In genomic region chr19:49872245-49873148, GRCh38 we compare ENCODE assay signal across 15 cellular contexts. TPM values are rescaled to one million over a fixed set of nuclear protein-coding genes. Genes with fewer than 3 reads are reported as not detected.
A peak's percentile ranks its signal among the peaks of the same experiment; 100 is the strongest.
DNase-seq lines count a peak whose midpoint lies in the region; ATAC-seq and TF ChIP-seq lines count a peak whose summit lies in the region.
"Had no signal": no experiment of that assay in that cellular context is flagged by ENCODE, and none has a peak within 500 bp of the region (broad histone marks: within the 10 kb centered on the region; RNA-seq: fewer than 3 reads in every experiment).

No MANE protein-coding gene starts in this region.

- H3K27me3 ChIP-seq in Caco-2 (replicated peaks; ENCODE audit: control insufficient read depth, insufficient read depth, low read length) (no peaks in the 10 kb centered on the region), esophagus muscularis mucosa (no peaks in the 10 kb centered on the region)
- H3K27me3 ChIP-seq: ascending aorta, spleen, suprapubic skin had no signal

- DNase-seq in Caco-2 (no peak), T-helper 17 cell (no peak), RPMI8226 (no peak), esophagus muscularis mucosa (ENCODE audit: extremely low spot score) (no peak)
- no peak for DNase-seq in stimulated activated CD4-positive, alpha-beta T cell treated with anti-CD3 and anti-CD28 coated beads, Interleukin-12 subunit alpha, Interleukin-12 subunit beta, amount 100 ng/mL, for 4 hours
- DNase-seq: activated CD4-positive, CD25-positive, alpha-beta regulatory T cell treated with anti-CD3 and anti-CD28 coated beads, Interleukin-2, amount 50 U/mL, for 72 hours; CD8-positive, alpha-beta T cell; lower lobe of right lung; NCI-H1048; NCI-H2171 treated with DMSO at 0.1 percent for 48 hours; nucleus accumbens; spleen had no signal

- H3K4me3 Mint-ChIP-seq in Caco-2 (ENCODE audit: unreplicated experiment) (peak overlapping the region; percentile 27), T-helper 17 cell (no peak overlapping the region), nephron (peak overlapping the region; percentile 42 to 85 (median 78))
- H3K4me3 Mint-ChIP-seq: CD8-positive, alpha-beta T cell had no signal

- H3K9me3 Mint-ChIP-seq in Caco-2 (ENCODE audit: unreplicated experiment) (no peaks in the 10 kb centered on the region), nephron (no peaks in the 10 kb centered on the region)
- H3K9me3 Mint-ChIP-seq: CD8-positive, alpha-beta T cell had no signal

- no TSS peak for BruUV-seq in Caco-2 (replicated peaks; lab: Mats Ljungman, UMichigan)

- WGBS in esophagus muscularis mucosa: 77% methylated on average over 23 of the region's 29 CpGs

- TF ChIP-seq CTCF in Caco-2 (IDR thresholded peaks at IDR 0.05; ENCODE audit: insufficient read depth in 1 of 2, low read depth in 1 of 2, low read length in 1 of 2, severe bottlenecking in 1 of 2, unreplicated experiment in 1 of 2) (no peak), nephron (IDR thresholded peaks at IDR 0.05; ENCODE audit: unreplicated experiment in 3 of 3) (no peak), esophagus muscularis mucosa (IDR thresholded peaks at IDR 0.05) (no peak)

- no peak for TF ChIP-seq POLR2A in esophagus muscularis mucosa (IDR thresholded peaks at IDR 0.05; ENCODE audit: low read depth)

- TF ChIP-seq EP300 in esophagus muscularis mucosa (IDR thresholded peaks at IDR 0.05): no peak

- no peaks in the 10 kb centered on the region for H3K27me3 Mint-ChIP-seq in Caco-2 (ENCODE audit: insufficient read depth, unreplicated experiment)
- H3K27me3 Mint-ChIP-seq in T-helper 17 cell: no peaks in the 10 kb centered on the region
- H3K27me3 Mint-ChIP-seq in nephron (ENCODE audit: low read depth): no peaks in the 10 kb centered on the region

- H3K36me3 ChIP-seq in Caco-2 (ENCODE audit: control insufficient read depth, insufficient read depth, low read length): peaks cover 4% of the 10 kb centered on the region
- peaks cover 0 to 35% (median 23%) of the 10 kb centered on the region in 4 donors for H3K36me3 ChIP-seq in esophagus muscularis mucosa

- H3K36me3 Mint-ChIP-seq in Caco-2 (ENCODE audit: insufficient read depth, unreplicated experiment): peaks cover 19% of the 10 kb centered on the region
- H3K36me3 Mint-ChIP-seq in T-helper 17 cell (ENCODE audit: low read depth): no peaks in the 10 kb centered on the region
- peaks cover 6% of the 10 kb centered on the region for H3K36me3 Mint-ChIP-seq in nephron (ENCODE audit: low read depth)

- H3K4me1 Mint-ChIP-seq in Caco-2 (ENCODE audit: low read depth, unreplicated experiment) (no peaks in the 10 kb centered on the region), T-helper 17 cell (peaks cover 25% of the 10 kb centered on the region), nephron (peaks cover 12% of the 10 kb centered on the region)

- CTCF ChIA-PET in Caco-2 (lab: Charles Lee): interaction anchor here (0.6 kb wide), 1 partner anchor 424 kb away, joined by 3 read pairs; no protein-coding TSS in a partner anchor

- intact Hi-C loops in Caco-2 (cut with micrococcal nuclease; ENCODE audit: unreplicated experiment): loop anchor here (10.0 kb wide), 1 partner anchor 442 kb away; no protein-coding TSS in a partner anchor
- intact Hi-C loops in esophagus muscularis mucosa (cut with DNase I): no loop called here

- POLR2A ChIA-PET in Caco-2 (lab: Charles Lee): no interaction called here

- ATAC-seq in T-helper 17 cell: no peak
- ATAC-seq: CD8-positive, alpha-beta T cell; lower lobe of right lung had no signal

- peak overlapping the region in 1 of 4 donors; percentile 8 for H3K27ac ChIP-seq in esophagus muscularis mucosa (replicated peaks in 1 of 4)
- H3K27ac ChIP-seq: ascending aorta, lower lobe of right lung, suprapubic skin had no signal

- no peak overlapping the region for H3K27ac Mint-ChIP-seq in Caco-2 (ENCODE audit: unreplicated experiment)
- peak overlapping the region; percentile 61 for H3K27ac Mint-ChIP-seq in T-helper 17 cell
- peak overlapping the region; percentile 65 to 81 (median 80) for H3K27ac Mint-ChIP-seq in nephron
- H3K27ac Mint-ChIP-seq: CD8-positive, alpha-beta T cell had no signal

- no peaks in the 10 kb centered on the region for H3K9me3 ChIP-seq in Caco-2
- H3K9me3 ChIP-seq in T-helper 17 cell (ENCODE audit: control insufficient read depth, low read length, poor library complexity, severe bottlenecking): no peaks in the 10 kb centered on the region
- H3K9me3 ChIP-seq in esophagus muscularis mucosa: no peaks in the 10 kb centered on the region
- H3K9me3 ChIP-seq: ascending aorta, lower lobe of right lung, spleen, suprapubic skin had no signal

- no peak overlapping the region for H3K4me3 ChIP-seq in Caco-2 (ENCODE audit: low read depth, low read length)
- no peak overlapping the region for H3K4me3 ChIP-seq in esophagus muscularis mucosa
- H3K4me3 ChIP-seq: ascending aorta, lower lobe of right lung, spleen, suprapubic skin had no signal

- H3K4me1 ChIP-seq in Caco-2: peaks cover 11% of the 10 kb centered on the region
- H3K4me1 ChIP-seq in esophagus muscularis mucosa: peaks cover 34 to 70% (median 51%) of the 10 kb centered on the region in 4 donors

RNA-seq across cellular contexts. Expression of gene AKT1S1, which starts 4.7 kb away (rescaled TPM):
- total RNA-seq in Caco-2 (2022): 64.6 and 77.6 TPM in 2 replicates
- total RNA-seq in T-helper 17 cell: 10 to 100 TPM; 19.2 to 33.8 TPM
- 10 to 100 TPM; 15.4 to 30.6 (median 21.9) TPM for total RNA-seq in esophagus muscularis mucosa

RNA-seq across cellular contexts. Expression of gene TBC1D17, which starts 5.0 kb away (rescaled TPM):
- total RNA-seq in Caco-2 (2022) (55.3 and 56.5 TPM in 2 replicates), T-helper 17 cell (10 to 100 TPM; 44.1 to 57.3 TPM), esophagus muscularis mucosa (10 to 100 TPM; 35.1 to 60.9 (median 44.0) TPM)

RNA-seq across cellular contexts. Expression of gene PNKP, which starts 5.1 kb away (rescaled TPM):
- total RNA-seq in Caco-2 (2022) (130 and 147 TPM in 2 replicates), T-helper 17 cell (100 to 1,000 TPM; 170 to 196 TPM), esophagus muscularis mucosa (10 to 100 TPM; 21.4 to 43.7 (median 27.8) TPM)

RNA-seq across cellular contexts. Expression of gene PTOV1, which starts 21.5 kb away (rescaled TPM):
- total RNA-seq in Caco-2 (2022): 209 and 224 TPM in 2 replicates
- 100 to 1,000 TPM; 125 to 162 TPM for total RNA-seq in T-helper 17 cell
- total RNA-seq in esophagus muscularis mucosa: 100 to 1,000 TPM in 1 of 4 donors, 10 to 100 TPM in 3; 60.5 to 102 (median 84.4) TPM

RNA-seq across cellular contexts. Expression of gene IL4I1, which starts 24.2 kb away (rescaled TPM):
- total RNA-seq in Caco-2 (2022) (0.61 and 1.1 TPM in 2 replicates), T-helper 17 cell (100 to 1,000 TPM in 1 of 2 donors, 10 to 100 TPM in 1; 47.8 to 107 TPM), esophagus muscularis mucosa (under 1 TPM in 2 of 4 donors, not detected in 2; 0.34 to 0.50 TPM)
